In the genomic region with DNA sequence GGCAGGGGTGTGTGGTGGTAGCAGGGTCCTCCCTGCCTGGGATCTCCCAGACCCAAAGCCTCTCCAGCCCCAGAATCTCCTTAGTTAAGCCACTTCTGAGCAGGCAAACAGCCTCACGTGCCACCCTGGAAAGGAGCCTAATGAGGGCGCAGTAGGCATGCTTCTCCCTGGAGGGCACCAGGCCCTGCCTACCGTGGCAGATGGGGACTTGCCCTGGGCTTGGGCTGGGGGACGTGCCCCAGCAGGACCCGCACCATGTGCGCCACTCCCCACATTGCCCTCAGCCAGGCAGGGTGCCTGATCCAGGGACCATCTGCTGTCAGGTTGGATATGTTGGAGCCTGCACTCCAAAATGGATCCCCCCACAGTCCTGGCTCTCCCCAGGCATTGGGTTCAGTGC, we compare ENCODE assay signal across 18 cellular contexts. TPM values are rescaled to one million over a fixed set of nuclear protein-coding genes. Genes with fewer than 3 reads are reported as not detected.
DNase-seq lines count a peak whose midpoint lies in the region; ATAC-seq, FAIRE-seq and TF ChIP-seq lines count a peak whose summit lies in the region.
"Had no signal": no experiment of that assay in that cellular context is flagged by ENCODE, and none has a peak within 500 bp of the region (broad histone marks: within the 10 kb centered on the region; RNA-seq: fewer than 3 reads in every experiment).

No MANE protein-coding gene starts in this region.

- peaks cover 0 to 42% (median 3%) of the 10 kb centered on the region in 3 donors for H3K36me3 ChIP-seq in esophagus squamous epithelium
- H3K36me3 ChIP-seq in suprapubic skin = no peaks in the 10 kb centered on the region

- no peak for FAIRE-seq in GM12892 (lab: Jason Lieb, UNC)
- FAIRE-seq: GM19239, HTR-8/SVneo had no signal

- 40 to 70% methylated on average over 2 to 3 of the region's 6 CpGs for WGBS in esophagus squamous epithelium, 2 donors
- WGBS in suprapubic skin = no CpG with 5 or more reads among the region's 6 CpGs

- intact Hi-C loops in esophagus squamous epithelium (cut with DNase I) = no loop called here

- no peak overlapping the region for H3K4me3 ChIP-seq in esophagus squamous epithelium
- no peak overlapping the region for H3K4me3 ChIP-seq in suprapubic skin
- H3K4me3 ChIP-seq: SJSA1 had no signal

- peak; percentile 97 for DNase-seq in NCI-H1694 (lab: John Stamatoyannopoulos, UW)
- DNase-seq in NCI-H524 treated with DMSO at 0.1 percent for 48 hours (lab: John Stamatoyannopoulos, UW) = peak; percentile 88
- no peak for DNase-seq in esophagus squamous epithelium (lab: John Stamatoyannopoulos, UW)
- DNase-seq in suprapubic skin (ENCODE audit: low spot score in 2 of 2) = no peak
- no peak for DNase-seq in GM12892 (ENCODE audit: insufficient read length)
- DNase-seq in activated T-cell treated with anti-CD3 and anti-CD28 coated beads, Interleukin-2, amount 50 U/mL, for 48 hours = no peak
- DNase-seq: CD8-positive, alpha-beta T cell; DMS153; NCI-H1436 treated with DMSO at 0.1 percent for 48 hours; NCI-H2107; RPMI8226; T-cell had no signal

- H3K9me3 ChIP-seq in esophagus squamous epithelium (no peaks in the 10 kb centered on the region), suprapubic skin (no peaks in the 10 kb centered on the region)
- H3K9me3 ChIP-seq: SJSA1 had no signal

- H3K4me1 ChIP-seq in esophagus squamous epithelium (peaks cover 64 to 100% (median 94%) of the 10 kb centered on the region in 3 donors), suprapubic skin (peaks cover 84% of the 10 kb centered on the region)
- H3K4me1 ChIP-seq: SJSA1 had no signal

- ATAC-seq in HG02840 (IDR thresholded peaks at IDR 0.05; ENCODE audit: low FRiP score, unreplicated experiment) = no peak
- ATAC-seq: CD8-positive, alpha-beta T cell; HCT116; T-cell had no signal

- no peaks in the 10 kb centered on the region for H3K27me3 ChIP-seq in esophagus squamous epithelium
- no peaks in the 10 kb centered on the region for H3K27me3 ChIP-seq in suprapubic skin
- H3K27me3 ChIP-seq: SJSA1 had no signal

- TF ChIP-seq CTCF in esophagus squamous epithelium (IDR thresholded peaks at IDR 0.05) (peak in 1 of 6 experiments; percentile 6), suprapubic skin (IDR thresholded peaks at IDR 0.05) (no peak)

- TF ChIP-seq POLR2A in esophagus squamous epithelium (IDR thresholded peaks at IDR 0.05) (no peak), suprapubic skin (IDR thresholded peaks at IDR 0.05) (no peak), GM12892 (IDR thresholded peaks at IDR 0.05; ENCODE audit: low read depth, low read length) (no peak)

- H3K27ac ChIP-seq in esophagus squamous epithelium (peak overlapping the region; percentile 61 to 84 (median 77)), suprapubic skin (peak overlapping the region; percentile 7)
- H3K27ac ChIP-seq: SJSA1 had no signal

- no peak for TF ChIP-seq EP300 in suprapubic skin (IDR thresholded peaks at IDR 0.05)

RNA-seq across cellular contexts. Expression of a gene that starts 14.2 kb away (rescaled TPM):
- total RNA-seq in esophagus squamous epithelium = 100 to 1,000 TPM in 1 of 4 donors, 10 to 100 TPM in 3; 44.3 to 157 (median 71.3) TPM
- total RNA-seq in suprapubic skin = 100 to 1,000 TPM; 205 to 261 (median 210) TPM
- 3.2 TPM for polyA plus RNA-seq in GM12892 (2012; ENCODE audit: missing spikeins)

RNA-seq across cellular contexts. Expression of a gene that starts 38.4 kb away (rescaled TPM):
- under 1 TPM in 3 of 4 donors, not detected in 1; 0.40 to 0.76 (median 0.53) TPM for total RNA-seq in esophagus squamous epithelium
- total RNA-seq in suprapubic skin = 1 to 10 TPM in 2 of 4 donors, under 1 TPM in 2; 0.31 to 1.5 (median 0.94) TPM
- polyA plus RNA-seq in GM12892 (2012; ENCODE audit: missing spikeins) = 0.95 TPM
- total RNA-seq: CD8-positive, alpha-beta T cell; OCI-LY7 had no signal

RNA-seq across cellular contexts. Expression of a gene that starts 56.4 kb away (rescaled TPM):
- total RNA-seq in esophagus squamous epithelium (1 to 10 TPM; 1.0 to 4.2 (median 1.7) TPM), suprapubic skin (1 to 10 TPM; 1.1 to 3.1 (median 1.9) TPM)
- polyA plus RNA-seq in GM12892 (2012; ENCODE audit: missing spikeins) = 18.1 TPM

Comparison
In these comparisons a context has a peak if more than half of its experiments do, and no peak if none do; other contexts are left out.
1. DNase-seq: peak in NCI-H1694 (single experiment) and NCI-H524 treated with DMSO at 0.1 percent for 48 hours (single experiment); none in esophagus squamous epithelium (single experiment), suprapubic skin (0 of 2), GM12892 (single experiment) and activated T-cell treated with anti-CD3 and anti-CD28 coated beads, Interleukin-2, amount 50 U/mL, for 48 hours (0 of 2).